Comparison of ENCODE assay signal across 8 cellular contexts in the genomic region with DNA sequence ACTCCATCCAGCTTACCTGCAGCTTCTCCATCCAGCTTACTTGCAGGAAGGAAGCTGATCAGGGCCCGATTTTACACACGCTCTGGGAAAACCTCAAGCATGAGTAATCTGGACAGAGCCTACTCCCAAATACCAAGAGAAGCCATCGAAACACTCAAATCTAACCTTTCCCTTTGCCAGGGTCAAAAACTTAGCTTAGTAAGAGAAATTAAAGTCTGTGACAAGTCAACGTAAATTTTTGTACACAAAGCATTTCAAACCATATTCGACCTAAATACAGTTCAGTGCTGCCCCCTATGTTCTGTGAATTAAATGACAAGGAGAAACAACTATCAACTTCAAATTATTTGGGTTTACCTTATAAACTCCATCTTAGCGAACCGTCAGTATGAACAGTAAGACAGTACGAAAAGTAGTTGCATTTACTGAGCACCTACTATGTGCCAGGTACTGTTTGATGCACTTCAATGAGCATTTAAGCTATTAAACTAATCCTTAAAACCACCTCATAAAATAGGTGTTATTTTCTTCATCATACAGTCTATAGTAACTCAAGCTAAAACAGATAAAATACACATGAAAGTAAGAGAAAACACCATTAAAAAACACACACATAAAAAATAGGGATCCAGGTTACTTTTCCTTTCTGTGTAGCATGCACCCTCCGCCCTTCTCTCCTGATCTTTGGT. TPM values are rescaled to one million over a fixed set of nuclear protein-coding genes. Genes with fewer than 3 reads are reported as not detected.
DNase-seq lines count a peak whose midpoint lies in the region; ATAC-seq and TF ChIP-seq lines count a peak whose summit lies in the region.

No MANE protein-coding gene starts in this region.

- H3K36me3 ChIP-seq in aorta (ENCODE audit: control insufficient read depth in 1 of 2, insufficient read depth in 2 of 2, low read length in 1 of 2): peaks cover 10% of the 10 kb centered on the region in 2 donors

- peak; percentile 70 for DNase-seq in AG20443 (ENCODE audit: low spot score)
- DNase-seq in HS-5 (ENCODE audit: low read depth): peak; percentile 61
- no peak for DNase-seq in WTC11 (ENCODE audit: low spot score)
- peak; percentile 71 for DNase-seq in inferior parietal cortex (ENCODE audit: extremely low spot score)
- DNase-seq in activated naive CD4-positive, alpha-beta T cell treated with anti-CD3 and anti-CD28 coated beads, Interleukin-2, amount 10 ng/mL, durations not matched to agents 7 days and 5 days: no peak
- no peak for DNase-seq in NCI-H345 (lab: John Stamatoyannopoulos, UW)
- no peak for DNase-seq in aorta
- DNase-seq in erythroblast (lab: John Stamatoyannopoulos, UW): no peak

- no peak overlapping the region for H3K27ac Mint-ChIP-seq in WTC11
- no peak overlapping the region for H3K27ac Mint-ChIP-seq in activated naive CD4-positive, alpha-beta T cell treated with anti-CD3 and anti-CD28 coated beads, Interleukin-2, amount 10 ng/mL, durations not matched to agents 7 days and 5 days

- no peak overlapping the region for H3K4me3 ChIP-seq in aorta (ENCODE audit: low read length in 2 of 2)

- WGBS in aorta, 2 donors: 31 to 51% methylated on average over 9 of the region's 9 CpGs

- no peak for TF ChIP-seq POLR2A in erythroblast (IDR thresholded peaks at IDR 0.05; ENCODE audit: low read length)

- H3K4me3 Mint-ChIP-seq in WTC11: no peak overlapping the region
- H3K4me3 Mint-ChIP-seq in activated naive CD4-positive, alpha-beta T cell treated with anti-CD3 and anti-CD28 coated beads, Interleukin-2, amount 10 ng/mL, durations not matched to agents 7 days and 5 days: no peak overlapping the region

- ATAC-seq in WTC11 (no peak), aorta (ENCODE audit: low FRiP score) (no peak)

- no peaks in the 10 kb centered on the region for H3K4me1 Mint-ChIP-seq in WTC11
- H3K4me1 Mint-ChIP-seq in activated naive CD4-positive, alpha-beta T cell treated with anti-CD3 and anti-CD28 coated beads, Interleukin-2, amount 10 ng/mL, durations not matched to agents 7 days and 5 days: no peaks in the 10 kb centered on the region

- TF ChIP-seq CTCF in WTC11 (IDR thresholded peaks at IDR 0.05): peak; percentile 58

- H3K27me3 Mint-ChIP-seq in WTC11 (ENCODE audit: low read depth): no peaks in the 10 kb centered on the region
- no peaks in the 10 kb centered on the region for H3K27me3 Mint-ChIP-seq in activated naive CD4-positive, alpha-beta T cell treated with anti-CD3 and anti-CD28 coated beads, Interleukin-2, amount 10 ng/mL, durations not matched to agents 7 days and 5 days

- peaks cover 11% of the 10 kb centered on the region for H3K36me3 Mint-ChIP-seq in WTC11
- H3K36me3 Mint-ChIP-seq in activated naive CD4-positive, alpha-beta T cell treated with anti-CD3 and anti-CD28 coated beads, Interleukin-2, amount 10 ng/mL, durations not matched to agents 7 days and 5 days: peaks cover 21% of the 10 kb centered on the region

- no peaks in the 10 kb centered on the region for H3K4me1 ChIP-seq in aorta (ENCODE audit: control insufficient read depth in 1 of 2, insufficient read depth in 2 of 2, low read length in 2 of 2)

- H3K27me3 ChIP-seq in aorta (ENCODE audit: control insufficient read depth in 1 of 2, insufficient read depth in 2 of 2, low read length in 1 of 2): no peaks in the 10 kb centered on the region

- H3K27ac ChIP-seq in aorta (ENCODE audit: low read depth in 1 of 2, low read length in 2 of 2): no peak overlapping the region

- no peaks in the 10 kb centered on the region for H3K9me3 ChIP-seq in aorta (ENCODE audit: control insufficient read depth, low read length)

- peaks cover 9% of the 10 kb centered on the region for H3K9me3 Mint-ChIP-seq in WTC11
- no peaks in the 10 kb centered on the region for H3K9me3 Mint-ChIP-seq in activated naive CD4-positive, alpha-beta T cell treated with anti-CD3 and anti-CD28 coated beads, Interleukin-2, amount 10 ng/mL, durations not matched to agents 7 days and 5 days

- CTCF ChIA-PET in WTC11 (lab: Charles Lee): interaction anchor here (0.5 to 2.4 kb wide), 28 partner anchors 9 to 1282 kb away, joined by 3 to 13 read pairs (median 4); no protein-coding TSS in a partner anchor
- CTCF ChIA-PET in activated naive CD4-positive, alpha-beta T cell treated with anti-CD3 and anti-CD28 coated beads, Interleukin-2, amount 10 ng/mL, durations not matched to agents 7 days and 5 days (lab: Charles Lee): interaction anchor here (0.7 to 2.2 kb wide), 5 partner anchors 47 to 199 kb away, joined by 3 to 10 read pairs (median 3); no protein-coding TSS in a partner anchor

- intact Hi-C loops in aorta (cut with DNase I): loop anchor here in 1 of 2 donors (2.0 kb wide), 1 partner anchor 157 kb away; no protein-coding TSS in a partner anchor

- POLR2A ChIA-PET in WTC11 (lab: Charles Lee): no interaction called here

TF ChIP-seq in WTC11, 78 proteins besides CTCF, POLR2A, EP300 and RAD21:
- TF ChIP-seq, protein P1, sequence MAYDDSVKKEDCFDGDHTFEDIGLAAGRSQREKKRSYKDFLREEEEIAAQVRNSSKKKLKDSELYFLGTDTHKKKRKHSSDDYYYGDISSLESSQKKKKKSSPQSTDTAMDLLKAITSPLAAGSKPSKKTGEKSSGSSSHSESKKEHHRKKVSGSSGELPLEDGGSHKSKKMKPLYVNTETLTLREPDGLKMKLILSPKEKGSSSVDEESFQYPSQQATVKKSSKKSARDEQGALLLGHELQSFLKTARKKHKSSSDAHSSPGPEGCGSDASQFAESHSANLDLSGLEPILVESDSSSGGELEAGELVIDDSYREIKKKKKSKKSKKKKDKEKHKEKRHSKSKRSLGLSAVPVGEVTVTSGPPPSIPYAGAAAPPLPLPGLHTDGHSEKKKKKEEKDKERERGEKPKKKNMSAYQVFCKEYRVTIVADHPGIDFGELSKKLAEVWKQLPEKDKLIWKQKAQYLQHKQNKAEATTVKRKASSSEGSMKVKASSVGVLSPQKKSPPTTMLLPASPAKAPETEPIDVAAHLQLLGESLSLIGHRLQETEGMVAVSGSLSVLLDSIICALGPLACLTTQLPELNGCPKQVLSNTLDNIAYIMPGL (CRISPR knock-in tag; IDR thresholded peaks at IDR 0.05): no peak
- TF ChIP-seq, protein P2, sequence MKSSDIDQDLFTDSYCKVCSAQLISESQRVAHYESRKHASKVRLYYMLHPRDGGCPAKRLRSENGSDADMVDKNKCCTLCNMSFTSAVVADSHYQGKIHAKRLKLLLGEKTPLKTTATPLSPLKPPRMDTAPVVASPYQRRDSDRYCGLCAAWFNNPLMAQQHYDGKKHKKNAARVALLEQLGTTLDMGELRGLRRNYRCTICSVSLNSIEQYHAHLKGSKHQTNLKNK (CRISPR knock-in tag; IDR thresholded peaks at IDR 0.05): no peak
- TF ChIP-seq, protein P3, sequence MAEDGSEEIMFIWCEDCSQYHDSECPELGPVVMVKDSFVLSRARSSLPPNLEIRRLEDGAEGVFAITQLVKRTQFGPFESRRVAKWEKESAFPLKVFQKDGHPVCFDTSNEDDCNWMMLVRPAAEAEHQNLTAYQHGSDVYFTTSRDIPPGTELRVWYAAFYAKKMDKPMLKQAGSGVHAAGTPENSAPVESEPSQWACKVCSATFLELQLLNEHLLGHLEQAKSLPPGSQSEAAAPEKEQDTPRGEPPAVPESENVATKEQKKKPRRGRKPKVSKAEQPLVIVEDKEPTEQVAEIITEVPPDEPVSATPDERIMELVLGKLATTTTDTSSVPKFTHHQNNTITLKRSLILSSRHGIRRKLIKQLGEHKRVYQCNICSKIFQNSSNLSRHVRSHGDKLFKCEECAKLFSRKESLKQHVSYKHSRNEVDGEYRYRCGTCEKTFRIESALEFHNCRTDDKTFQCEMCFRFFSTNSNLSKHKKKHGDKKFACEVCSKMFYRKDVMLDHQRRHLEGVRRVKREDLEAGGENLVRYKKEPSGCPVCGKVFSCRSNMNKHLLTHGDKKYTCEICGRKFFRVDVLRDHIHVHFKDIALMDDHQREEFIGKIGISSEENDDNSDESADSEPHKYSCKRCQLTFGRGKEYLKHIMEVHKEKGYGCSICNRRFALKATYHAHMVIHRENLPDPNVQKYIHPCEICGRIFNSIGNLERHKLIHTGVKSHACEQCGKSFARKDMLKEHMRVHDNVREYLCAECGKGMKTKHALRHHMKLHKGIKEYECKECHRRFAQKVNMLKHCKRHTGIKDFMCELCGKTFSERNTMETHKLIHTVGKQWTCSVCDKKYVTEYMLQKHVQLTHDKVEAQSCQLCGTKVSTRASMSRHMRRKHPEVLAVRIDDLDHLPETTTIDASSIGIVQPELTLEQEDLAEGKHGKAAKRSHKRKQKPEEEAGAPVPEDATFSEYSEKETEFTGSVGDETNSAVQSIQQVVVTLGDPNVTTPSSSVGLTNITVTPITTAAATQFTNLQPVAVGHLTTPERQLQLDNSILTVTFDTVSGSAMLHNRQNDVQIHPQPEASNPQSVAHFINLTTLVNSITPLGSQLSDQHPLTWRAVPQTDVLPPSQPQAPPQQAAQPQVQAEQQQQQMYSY (CRISPR knock-in tag; IDR thresholded peaks at IDR 0.05): no peak
- TF ChIP-seq CREB1 (CRISPR knock-in tag; IDR thresholded peaks at IDR 0.05): no peak
- no peak for TF ChIP-seq ZNF416 (CRISPR knock-in tag; IDR thresholded peaks at IDR 0.05)
- TF ChIP-seq JAZF1 (CRISPR knock-in tag; IDR thresholded peaks at IDR 0.05): no peak
- no peak for TF ChIP-seq FOXK1 (CRISPR knock-in tag; IDR thresholded peaks at IDR 0.05)

RNA-seq across cellular contexts. Expression of a gene that starts 36.9 kb away (rescaled TPM):
- 16.9 to 17.1 TPM (median 17.1 TPM) in 3 replicates for total RNA-seq in WTC11 (2021)
- 10 to 100 TPM; 45.9 to 60.5 TPM for total RNA-seq in aorta
- 10 to 100 TPM; 40.1 to 43.7 TPM for polyA plus RNA-seq in aorta

Comparison
In these comparisons a context has a peak if more than half of its experiments do, and no peak if none do; other contexts are left out.
1. DNase-seq: peak in AG20443 (single experiment), HS-5 (single experiment) and inferior parietal cortex (single experiment); none in WTC11 (single experiment), activated naive CD4-positive, alpha-beta T cell treated with anti-CD3 and anti-CD28 coated beads, Interleukin-2, amount 10 ng/mL, durations not matched to agents 7 days and 5 days (single experiment), NCI-H345 (single experiment), aorta (0 of 2) and erythroblast (0 of 2).